15 cellular contexts compared by ENCODE assay signal in the genomic region with DNA sequence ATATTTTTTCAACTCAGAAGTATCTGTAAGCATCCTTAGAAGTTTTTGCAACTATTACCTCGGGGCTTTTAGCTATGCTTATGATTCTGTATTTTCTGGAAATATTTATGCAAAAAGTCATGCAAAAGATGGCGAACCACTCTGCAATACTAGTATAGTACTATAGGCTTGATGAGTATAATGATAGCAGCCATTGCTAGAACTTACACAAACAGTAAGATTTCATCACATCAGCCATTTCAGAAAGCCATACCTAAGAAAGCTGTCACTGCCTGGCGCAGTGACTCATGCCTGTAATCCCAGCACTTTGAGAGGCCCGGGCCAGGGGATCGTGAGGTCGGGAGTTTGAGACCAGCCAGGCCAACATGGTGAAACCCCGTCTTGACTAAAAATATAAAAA.
DNase-seq lines count a peak whose midpoint lies in the region; ATAC-seq and TF ChIP-seq lines count a peak whose summit lies in the region.
"Had no signal": no experiment of that assay in that cellular context is flagged by ENCODE, and none has a peak within 500 bp of the region (broad histone marks: within the 10 kb centered on the region; RNA-seq: fewer than 3 reads in every experiment).

No MANE protein-coding gene starts in this region.

- H3K36me3 ChIP-seq in breast epithelium = no peaks in the 10 kb centered on the region

- peaks cover 47% of the 10 kb centered on the region for H3K27me3 Mint-ChIP-seq in MCF 10A (ENCODE audit: insufficient read depth, unreplicated experiment)

- H3K36me3 Mint-ChIP-seq in MCF 10A (ENCODE audit: insufficient read depth, unreplicated experiment) = no peaks in the 10 kb centered on the region
- H3K36me3 Mint-ChIP-seq: CD14-positive monocyte; CD8-positive, alpha-beta T cell had no signal

- H3K4me1 ChIP-seq in breast epithelium = no peaks in the 10 kb centered on the region

- intact Hi-C loops in MCF 10A (cut with micrococcal nuclease) (loop anchor here (5.0 kb wide), 1 partner anchor 1023 kb away; no protein-coding TSS in a partner anchor), breast epithelium (cut with DNase I; ENCODE audit: low total_unique reads) (loop anchor here (5.0 kb wide), 1 partner anchor 958 kb away; no protein-coding TSS in a partner anchor)

- no peak overlapping the region for H3K4me3 Mint-ChIP-seq in MCF 10A (ENCODE audit: unreplicated experiment)
- H3K4me3 Mint-ChIP-seq: CD14-positive monocyte; CD8-positive, alpha-beta T cell had no signal

- no peak for TF ChIP-seq POLR2A in breast epithelium (IDR thresholded peaks at IDR 0.05)

- CTCF ChIA-PET in MCF 10A (lab: Yijun Ruan, JAX) = no interaction called here

- no TSS peak for BruUV-seq in MCF 10A (replicated peaks; lab: Mats Ljungman, UMichigan)

- no peaks in the 10 kb centered on the region for H3K9me3 ChIP-seq in breast epithelium

- H3K27ac Mint-ChIP-seq in MCF 10A (ENCODE audit: low read depth, unreplicated experiment) = no peak overlapping the region
- H3K27ac Mint-ChIP-seq: CD14-positive monocyte; CD8-positive, alpha-beta T cell had no signal

- no peak overlapping the region for H3K4me3 ChIP-seq in breast epithelium
- no peak overlapping the region for H3K4me3 ChIP-seq in fibroblast of mammary gland (ENCODE audit: control insufficient read depth, low read depth, low read length)

- TF ChIP-seq CTCF in MCF 10A (IDR thresholded peaks at IDR 0.05; ENCODE audit: unreplicated experiment) (no peak), breast epithelium (IDR thresholded peaks at IDR 0.05) (no peak), fibroblast of mammary gland (conservative IDR thresholded peaks at IDR 0.05; ENCODE audit: control insufficient read depth, insufficient read depth, low read depth, low read length) (no peak)

- H3K4me1 Mint-ChIP-seq in MCF 10A (ENCODE audit: insufficient read depth, unreplicated experiment) = no peaks in the 10 kb centered on the region
- H3K4me1 Mint-ChIP-seq: CD14-positive monocyte had no signal

- no peaks in the 10 kb centered on the region for H3K9me3 Mint-ChIP-seq in MCF 10A (ENCODE audit: unreplicated experiment)

- H3K27ac ChIP-seq in breast epithelium = no peak overlapping the region
- H3K27ac ChIP-seq: 22Rv1 had no signal

- POLR2A ChIA-PET in MCF 10A (lab: Yijun Ruan, JAX) = no interaction called here

- ATAC-seq in GM21576 (IDR thresholded peaks at IDR 0.05; ENCODE audit: unreplicated experiment) = no peak
- ATAC-seq: CD8-positive, alpha-beta T cell had no signal

- DNase-seq in MCF 10A (ENCODE audit: unreplicated experiment) (peak; percentile 17), breast epithelium (ENCODE audit: low spot score in 2 of 2) (no peak), NCI-H226 (peak; percentile 18), fibroblast of mammary gland (ENCODE audit: low read depth) (peak; percentile 4), NCI-H2227 treated with DMSO at 0.1 percent for 48 hours (lab: John Stamatoyannopoulos, UW) (no peak), NCI-H2029 treated with DMSO at 0.1 percent for 48 hours (lab: John Stamatoyannopoulos, UW) (no peak)
- DNase-seq: CD8-positive, alpha-beta T cell; COR-L47; DMS153; DMS79 treated with DMSO at 0.1 percent for 48 hours; GF-D8; IMR-90 had no signal

- no peaks in the 10 kb centered on the region for H3K27me3 ChIP-seq in breast epithelium

Comparison
In these comparisons a context has a peak if more than half of its experiments do, and no peak if none do; other contexts are left out.
1. DNase-seq: peak in MCF 10A (single experiment), NCI-H226 (single experiment) and fibroblast of mammary gland (single experiment); none in breast epithelium (0 of 2), NCI-H2227 treated with DMSO at 0.1 percent for 48 hours (single experiment) and NCI-H2029 treated with DMSO at 0.1 percent for 48 hours (single experiment).